8 cellular contexts compared by ENCODE assay signal in the genomic region with DNA sequence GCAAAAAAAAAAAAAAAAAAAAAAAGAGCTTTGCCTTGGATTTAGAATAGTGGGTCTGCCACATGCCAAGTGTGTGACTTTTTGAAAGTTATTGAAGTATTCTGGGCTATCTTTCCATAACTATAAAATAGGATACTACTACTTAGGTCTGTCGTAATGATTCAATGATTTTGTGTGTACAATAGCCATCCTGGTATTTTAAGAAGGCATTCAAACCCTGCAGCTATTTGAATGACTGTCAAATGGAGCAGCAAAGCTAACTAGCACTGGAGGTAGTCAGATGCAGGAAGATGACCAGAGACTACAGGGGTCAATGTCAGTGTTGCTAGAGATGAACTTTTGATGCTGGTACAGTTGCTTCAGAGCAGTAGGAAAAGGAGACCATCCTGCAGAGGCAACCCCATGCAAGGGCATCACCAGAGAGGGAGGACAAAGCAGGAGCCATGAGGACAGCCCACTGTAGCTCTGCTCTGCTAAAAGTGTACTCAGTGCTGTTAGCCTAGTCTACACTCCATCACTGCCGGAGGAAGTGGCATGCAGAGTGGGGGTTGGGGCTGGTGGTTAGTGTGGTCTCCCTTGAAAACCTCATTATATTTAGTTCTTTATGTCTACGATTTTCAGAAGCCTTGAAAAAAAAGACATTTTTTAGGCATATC. TPM values are rescaled to one million over a fixed set of nuclear protein-coding genes. Genes with fewer than 3 reads are reported as not detected.
DNase-seq lines count a peak whose midpoint lies in the region; ATAC-seq and TF ChIP-seq lines count a peak whose summit lies in the region.

No MANE protein-coding gene starts in this region.

- H3K4me3 ChIP-seq in BLaER1: no peak overlapping the region
- no peak overlapping the region for H3K4me3 ChIP-seq in left lung
- H3K4me3 ChIP-seq in suprapubic skin: no peak overlapping the region
- H3K4me3 ChIP-seq in neural progenitor cell: no peak overlapping the region

- peaks cover 59% of the 10 kb centered on the region for H3K36me3 Mint-ChIP-seq in activated CD8-positive, alpha-beta T cell treated with anti-CD3 and anti-CD28 coated beads, Interleukin-2, amount 10 ng/mL, durations not matched to agents 7 days and 5 days (ENCODE audit: low read depth)
- H3K36me3 Mint-ChIP-seq in neural progenitor cell: no peaks in the 10 kb centered on the region

- intact Hi-C loops in left lung (cut with DNase I): no loop called here

- no peaks in the 10 kb centered on the region for H3K27me3 Mint-ChIP-seq in activated CD8-positive, alpha-beta T cell treated with anti-CD3 and anti-CD28 coated beads, Interleukin-2, amount 10 ng/mL, durations not matched to agents 7 days and 5 days (ENCODE audit: low read depth)
- no peaks in the 10 kb centered on the region for H3K27me3 Mint-ChIP-seq in neural progenitor cell (ENCODE audit: insufficient read depth, low read depth)

- ATAC-seq in GM19452 (IDR thresholded peaks at IDR 0.05; ENCODE audit: unreplicated experiment) (peak; percentile 67), HG03520 (IDR thresholded peaks at IDR 0.05; ENCODE audit: unreplicated experiment) (peak; percentile 39), left lung (peak; percentile 20)
- ATAC-seq in activated CD8-positive, alpha-beta T cell treated with anti-CD3 and anti-CD28 coated beads, Interleukin-2, amount 10 ng/mL, durations not matched to agents 7 days and 5 days: peak; percentile 76
- peak; percentile 67 for ATAC-seq in stimulated activated naive CD8-positive, alpha-beta T cell treated with anti-CD3 and anti-CD28 coated beads, Interleukin-15, Interleukin-2, amounts not matched to agents 100 U/mL and 50 U/mL, for 24 hours

- H3K9me3 Mint-ChIP-seq in activated CD8-positive, alpha-beta T cell treated with anti-CD3 and anti-CD28 coated beads, Interleukin-2, amount 10 ng/mL, durations not matched to agents 7 days and 5 days (ENCODE audit: insufficient read depth): no peaks in the 10 kb centered on the region
- no peaks in the 10 kb centered on the region for H3K9me3 Mint-ChIP-seq in neural progenitor cell

- peak overlapping the region; percentile 71 for H3K4me3 Mint-ChIP-seq in activated CD8-positive, alpha-beta T cell treated with anti-CD3 and anti-CD28 coated beads, Interleukin-2, amount 10 ng/mL, durations not matched to agents 7 days and 5 days
- no peak overlapping the region for H3K4me3 Mint-ChIP-seq in neural progenitor cell

- H3K4me2 ChIP-seq in BLaER1 (peak overlapping the region; percentile 77), neural progenitor cell (no peak overlapping the region)

- peak overlapping the region; percentile 100 for H3K27ac Mint-ChIP-seq in activated CD8-positive, alpha-beta T cell treated with anti-CD3 and anti-CD28 coated beads, Interleukin-2, amount 10 ng/mL, durations not matched to agents 7 days and 5 days
- no peak overlapping the region for H3K27ac Mint-ChIP-seq in neural progenitor cell

- H3K4me1 ChIP-seq in BLaER1 (peaks cover 55% of the 10 kb centered on the region), left lung (peaks cover 16 to 74% of the 10 kb centered on the region in 2 donors), suprapubic skin (peaks cover 29% of the 10 kb centered on the region), neural progenitor cell (peaks cover 28% of the 10 kb centered on the region)

- no peak for TF ChIP-seq CTCF in left lung (IDR thresholded peaks at IDR 0.05)
- no peak for TF ChIP-seq CTCF in suprapubic skin (IDR thresholded peaks at IDR 0.05)
- no peak for TF ChIP-seq CTCF in neural progenitor cell (IDR thresholded peaks at IDR 0.05)

- no peak for TF ChIP-seq EP300 in suprapubic skin (IDR thresholded peaks at IDR 0.05)

- POLR2A ChIA-PET in activated CD8-positive, alpha-beta T cell treated with anti-CD3 and anti-CD28 coated beads, Interleukin-2, amount 10 ng/mL, durations not matched to agents 7 days and 5 days (lab: Charles Lee): interaction anchor here (0.8 to 10.7 kb wide), 8 partner anchors 10 to 114 kb away, joined by 3 to 268 read pairs (median 4); a partner anchor contains a TSS

- H4K20me1 ChIP-seq in BLaER1 (no peaks in the 10 kb centered on the region), neural progenitor cell (ENCODE audit: low read depth) (no peaks in the 10 kb centered on the region)

- H3K27me3 ChIP-seq in BLaER1: no peaks in the 10 kb centered on the region
- H3K27me3 ChIP-seq in left lung: no peaks in the 10 kb centered on the region
- no peaks in the 10 kb centered on the region for H3K27me3 ChIP-seq in suprapubic skin
- H3K27me3 ChIP-seq in neural progenitor cell: no peaks in the 10 kb centered on the region

- H3K9ac ChIP-seq in BLaER1 (peak overlapping the region; percentile 17; the same call in 1 of the 2 replicates), neural progenitor cell (no peak overlapping the region)

- peaks cover 17% of the 10 kb centered on the region for H3F3A ChIP-seq in neural progenitor cell (ENCODE audit: low read depth)

- H3K36me3 ChIP-seq in BLaER1 (peaks cover 5% of the 10 kb centered on the region; the same call in 1 of the 2 replicates), left lung (no peaks in the 10 kb centered on the region), suprapubic skin (no peaks in the 10 kb centered on the region), neural progenitor cell (no peaks in the 10 kb centered on the region)

- CTCF ChIA-PET in activated CD8-positive, alpha-beta T cell treated with anti-CD3 and anti-CD28 coated beads, Interleukin-2, amount 10 ng/mL, durations not matched to agents 7 days and 5 days (lab: Charles Lee): interaction anchor here (0.9 to 2.6 kb wide), 11 partner anchors 9 to 743 kb away, joined by 3 to 24 read pairs (median 4); a partner anchor contains a TSS

- H3K27ac ChIP-seq in BLaER1 (peak overlapping the region; percentile 44; the same call in 1 of the 2 replicates), left lung (peak overlapping the region; percentile 10 to 71), suprapubic skin (no peak overlapping the region), neural progenitor cell (no peak overlapping the region)

- no peaks in the 10 kb centered on the region for H3K79me2 ChIP-seq in neural progenitor cell (ENCODE audit: low read depth)

- H2AFZ ChIP-seq in neural progenitor cell (replicated peaks): no peak overlapping the region

- WGBS in suprapubic skin: 86% methylated on average over 3 of the region's 3 CpGs

- H3K9me3 ChIP-seq in BLaER1: peaks cover 8% of the 10 kb centered on the region
- no peaks in the 10 kb centered on the region for H3K9me3 ChIP-seq in left lung
- no peaks in the 10 kb centered on the region for H3K9me3 ChIP-seq in suprapubic skin
- H3K9me3 ChIP-seq in neural progenitor cell (ENCODE audit: low read depth): no peaks in the 10 kb centered on the region

- DNase-seq in activated CD8-positive, alpha-beta T cell treated with anti-CD3 and anti-CD28 coated beads, Interleukin-2, amount 10 ng/mL, durations not matched to agents 7 days and 5 days: peak; percentile 91
- no peak for DNase-seq in left lung
- peak; percentile 80 for DNase-seq in stimulated activated naive CD8-positive, alpha-beta T cell treated with anti-CD3 and anti-CD28 coated beads, Interleukin-15, Interleukin-2, amounts not matched to agents 100 U/mL and 50 U/mL, for 24 hours
- no peak for DNase-seq in suprapubic skin (ENCODE audit: low spot score in 2 of 2)
- no peak for DNase-seq in neural progenitor cell (ENCODE audit: low spot score)

- TF ChIP-seq POLR2A in suprapubic skin (IDR thresholded peaks at IDR 0.05): no peak

- peaks cover 95% of the 10 kb centered on the region for H3K4me1 Mint-ChIP-seq in activated CD8-positive, alpha-beta T cell treated with anti-CD3 and anti-CD28 coated beads, Interleukin-2, amount 10 ng/mL, durations not matched to agents 7 days and 5 days (ENCODE audit: low read depth)
- peaks cover 51% of the 10 kb centered on the region for H3K4me1 Mint-ChIP-seq in neural progenitor cell

RNA-seq across cellular contexts. Expression of a gene that starts 29.0 kb away (rescaled TPM):
- 10 to 100 TPM; 12.1 to 13.0 TPM for total RNA-seq in activated CD8-positive, alpha-beta T cell treated with anti-CD3 and anti-CD28 coated beads, Interleukin-2, amount 10 ng/mL, durations not matched to agents 7 days and 5 days
- total RNA-seq in left lung: 10 to 100 TPM; 12.6 to 14.5 TPM
- 10 to 100 TPM in 3 of 4 donors, 1 to 10 TPM in 1; 9.5 to 18.6 (median 15.3) TPM for total RNA-seq in suprapubic skin
- total RNA-seq in neural progenitor cell (ENCODE audit: low replicate concordance): 2.4 and 2.6 TPM in 2 replicates

Comparison
In these comparisons a context has a peak if more than half of its experiments do, and no peak if none do; other contexts are left out.
1. H3K27ac ChIP-seq: peak in BLaER1 (single experiment) and left lung (2 of 2); none in suprapubic skin (single experiment) and neural progenitor cell (single experiment).
2. ATAC-seq: peak in every context shown above with its lines; median percentile 76 in activated CD8-positive, alpha-beta T cell treated with anti-CD3 and anti-CD28 coated beads, Interleukin-2, amount 10 ng/mL, durations not matched to agents 7 days and 5 days; 67 in GM19452; 67 in stimulated activated naive CD8-positive, alpha-beta T cell treated with anti-CD3 and anti-CD28 coated beads, Interleukin-15, Interleukin-2, amounts not matched to agents 100 U/mL and 50 U/mL, for 24 hours; 39 in HG03520; 20 in left lung.
3. DNase-seq: peak in activated CD8-positive, alpha-beta T cell treated with anti-CD3 and anti-CD28 coated beads, Interleukin-2, amount 10 ng/mL, durations not matched to agents 7 days and 5 days (single experiment) and stimulated activated naive CD8-positive, alpha-beta T cell treated with anti-CD3 and anti-CD28 coated beads, Interleukin-15, Interleukin-2, amounts not matched to agents 100 U/mL and 50 U/mL, for 24 hours (single experiment); none in left lung (0 of 2), suprapubic skin (0 of 2) and neural progenitor cell (single experiment).